Comparison of ENCODE assay signal across 34 cellular contexts in the genomic region with DNA sequence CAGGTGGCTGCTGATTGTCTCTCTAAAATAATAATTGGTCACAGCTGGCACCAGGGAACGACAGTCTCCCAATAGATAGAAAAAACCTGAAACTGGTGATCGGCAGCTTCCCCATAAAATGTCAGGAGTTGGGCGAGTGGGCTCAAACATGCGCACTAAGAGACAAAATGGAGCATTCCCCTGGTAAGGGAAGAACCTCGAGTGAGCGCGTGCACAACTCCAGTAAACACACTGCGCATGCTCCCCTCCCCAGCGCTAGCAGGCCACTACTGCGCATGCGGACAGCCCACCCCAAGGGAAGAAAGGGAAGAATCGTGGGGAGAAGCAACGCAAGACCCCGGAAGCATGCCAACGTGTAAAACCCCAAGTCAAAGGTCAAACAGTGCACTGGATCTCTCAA. TPM values are rescaled to one million over a fixed set of nuclear protein-coding genes. Genes with fewer than 3 reads are reported as not detected.
"Had no signal": no experiment of that assay in that cellular context is flagged by ENCODE, and none has a peak within 500 bp of the region (broad histone marks: within the 10 kb centered on the region; RNA-seq: fewer than 3 reads in every experiment).

No MANE protein-coding gene starts in this region.

- DNase-seq: activated CD4-positive, alpha-beta T cell treated with anti-CD3 and anti-CD28 coated beads for 4 hours; activated CD4-positive, alpha-beta T cell treated with anti-CD3 and anti-CD28 coated beads, Interleukin-2, amount 50 U/mL, for 48 hours; activated CD8-positive, alpha-beta memory T cell treated with anti-CD3 and anti-CD28 coated beads, Interleukin-2, amount 50 U/mL, for 4 hours; activated gamma-delta T cell; activated naive CD4-positive, alpha-beta T cell treated with anti-CD3 and anti-CD28 coated beads, Interleukin-2, amount 50 U/mL, for 16 hours; activated naive CD8-positive, alpha-beta T cell treated with anti-CD3 and anti-CD28 coated beads, Interleukin-2, amount 50 U/mL, for 24 hours; activated T-cell treated with anti-CD3 and anti-CD28 coated beads, Interleukin-2, amount 50 U/mL, for 24 hours; amygdala; effector memory CD4-positive, alpha-beta T cell; erythroblast; heart left ventricle; pancreas; retina; stimulated activated CD4-positive, alpha-beta T cell treated with anti-CD3 and anti-CD28 coated beads, Interleukin-4, amount 100 ng/mL, for 24 hours; stimulated activated CD8-positive, alpha-beta memory T cell treated with anti-CD3 and anti-CD28 coated beads, Interleukin-4, amount 100 ng/mL, for 48 hours; stimulated activated naive CD8-positive, alpha-beta T cell treated with anti-CD3 and anti-CD28 coated beads, Interleukin-15, amount 100 ng/mL, for 72 hours; substantia nigra; T-helper 1 cell; thyroid gland; upper lobe of right lung had no signal

- H3K27me3 ChIP-seq: heart left ventricle, pancreas, thyroid gland, upper lobe of right lung had no signal

- H3K4me1 Mint-ChIP-seq: central memory CD8-positive, alpha-beta T cell had no signal

- ATAC-seq: activated naive CD8-positive, alpha-beta T cell treated with anti-CD3 and anti-CD28 coated beads, Interleukin-2, amount 50 U/mL, for 24 hours; heart left ventricle; pancreas; sciatic nerve; stimulated activated memory B cell treated with anti-CD40 and anti-IgM and Interleukin-4, amounts not matched to agents 10 μg/mL and 1 μg/mL and 100 μg/mL, for 72 hours; stimulated activated naive CD8-positive, alpha-beta T cell treated with anti-CD3 and anti-CD28 coated beads, Interleukin-15, amount 100 ng/mL, for 72 hours; upper lobe of right lung had no signal

- H3K27ac ChIP-seq: heart left ventricle, pancreas, prostate gland, skin epidermis, thyroid gland, upper lobe of right lung, VCaP had no signal

- H3K9me3 ChIP-seq: heart left ventricle, pancreas, prostate gland, thyroid gland, upper lobe of right lung had no signal

- H3K4me3 Mint-ChIP-seq: activated naive CD8-positive, alpha-beta T cell treated with anti-CD3 and anti-CD28 coated beads, Interleukin-2, amount 50 U/mL, for 24 hours; central memory CD8-positive, alpha-beta T cell; stimulated activated memory B cell treated with anti-CD40 and anti-IgM and Interleukin-4, amounts not matched to agents 10 μg/mL and 1 μg/mL and 100 μg/mL, for 72 hours had no signal

- H3K27ac Mint-ChIP-seq: activated naive CD8-positive, alpha-beta T cell treated with anti-CD3 and anti-CD28 coated beads, Interleukin-2, amount 50 U/mL, for 24 hours; activated T-cell treated with anti-CD3 and anti-CD28 coated beads, Interleukin-2, amount 50 U/mL, for 24 hours; stimulated activated memory B cell treated with anti-CD40 and anti-IgM and Interleukin-4, amounts not matched to agents 10 μg/mL and 1 μg/mL and 100 μg/mL, for 72 hours had no signal

- H3K27me3 Mint-ChIP-seq: activated naive CD8-positive, alpha-beta T cell treated with anti-CD3 and anti-CD28 coated beads, Interleukin-2, amount 50 U/mL, for 24 hours; activated T-cell treated with anti-CD3 and anti-CD28 coated beads, Interleukin-2, amount 50 U/mL, for 24 hours; central memory CD8-positive, alpha-beta T cell; stimulated activated memory B cell treated with anti-CD40 and anti-IgM and Interleukin-4, amounts not matched to agents 10 μg/mL and 1 μg/mL and 100 μg/mL, for 72 hours; stimulated activated naive CD8-positive, alpha-beta T cell treated with anti-CD3 and anti-CD28 coated beads, Interleukin-15, amount 100 ng/mL, for 72 hours had no signal

- H3K36me3 ChIP-seq: heart left ventricle, pancreas, prostate gland, thyroid gland, upper lobe of right lung had no signal

- H3K36me3 Mint-ChIP-seq: stimulated activated memory B cell treated with anti-CD40 and anti-IgM and Interleukin-4, amounts not matched to agents 10 μg/mL and 1 μg/mL and 100 μg/mL, for 72 hours had no signal

- FAIRE-seq: colon, pancreas had no signal

- H3K9me3 Mint-ChIP-seq: activated naive CD8-positive, alpha-beta T cell treated with anti-CD3 and anti-CD28 coated beads, Interleukin-2, amount 50 U/mL, for 24 hours; activated T-cell treated with anti-CD3 and anti-CD28 coated beads, Interleukin-2, amount 50 U/mL, for 24 hours; central memory CD8-positive, alpha-beta T cell; stimulated activated memory B cell treated with anti-CD40 and anti-IgM and Interleukin-4, amounts not matched to agents 10 μg/mL and 1 μg/mL and 100 μg/mL, for 72 hours; stimulated activated naive CD8-positive, alpha-beta T cell treated with anti-CD3 and anti-CD28 coated beads, Interleukin-15, amount 100 ng/mL, for 72 hours had no signal

- H3K4me3 ChIP-seq: pancreas, prostate gland, skin epidermis, thyroid gland, upper lobe of right lung had no signal

- H3K4me1 ChIP-seq: prostate gland, thyroid gland, upper lobe of right lung had no signal

RNA-seq across cellular contexts. Expression of a gene that starts 42.4 kb away (rescaled TPM):
- total RNA-seq: activated CD8-positive, alpha-beta memory T cell treated with anti-CD3 and anti-CD28 coated beads for 36 hours; bronchial epithelial cell; dermis microvascular lymphatic vessel endothelial cell; fibroblast of lung; kidney epithelial cell; mononuclear cell; upper lobe of right lung had no signal
- polyA plus RNA-seq: fibroblast of lung, heart left ventricle, neural cell had no signal
